Comparison of ENCODE assay signal across 21 cellular contexts in genomic region chr4:98969813-98970212, GRCh38. TPM values are rescaled to one million over a fixed set of nuclear protein-coding genes. Genes with fewer than 3 reads are reported as not detected.
A peak's percentile ranks its signal among the peaks of the same experiment; 100 is the strongest.
DNase-seq lines count a peak whose midpoint lies in the region; ATAC-seq and TF ChIP-seq lines count a peak whose summit lies in the region.
"Had no signal": no experiment of that assay in that cellular context is flagged by ENCODE, and none has a peak within 500 bp of the region (broad histone marks: within the 10 kb centered on the region; RNA-seq: fewer than 3 reads in every experiment).

No MANE protein-coding gene starts in this region.

- no TSS peak for BruUV-seq in A673 (replicated peaks; lab: Mats Ljungman, UMichigan)

- H3K4me3 ChIP-seq in A673 (ENCODE audit: low read depth, low read length, poor library complexity, severe bottlenecking) (no peak overlapping the region), neuron (ENCODE audit: low read length) (no peak overlapping the region), heart left ventricle (no peak overlapping the region)
- H3K4me3 ChIP-seq: SJSA1 had no signal

- CTCF ChIA-PET in A673 (lab: Charles Lee), result no interaction called here

- H3K27me3 ChIP-seq in A673 (replicated peaks; ENCODE audit: insufficient read depth, low read depth, low read length, poor library complexity) (no peaks in the 10 kb centered on the region), neuron (ENCODE audit: insufficient read depth, low read length) (no peaks in the 10 kb centered on the region), heart left ventricle (peaks cover 0 to 6% (median 0%) of the 10 kb centered on the region in 9 donors)
- H3K27me3 ChIP-seq: SJSA1 had no signal

- H3K9me3 ChIP-seq in A673 (ENCODE audit: low read depth, low read length, poor library complexity, severe bottlenecking) (no peaks in the 10 kb centered on the region), neuron (ENCODE audit: low read length) (no peaks in the 10 kb centered on the region), heart left ventricle (no peaks in the 10 kb centered on the region)
- H3K9me3 ChIP-seq: SJSA1 had no signal

- POLR2A ChIA-PET in A673 (lab: Charles Lee; ENCODE audit: low non-redundant PET), result no interaction called here

- 78 to 86% (median 85%) methylated on average over 1 of the region's 1 CpG for WGBS in heart left ventricle, 4 donors

- intact Hi-C loops in A673 (cut with micrococcal nuclease; ENCODE audit: unreplicated experiment) (no loop called here), heart left ventricle (cut with DNase I) (no loop called here)

- H3K36me3 ChIP-seq in A673 (ENCODE audit: insufficient read depth, low read length, poor library complexity, severe bottlenecking) (no peaks in the 10 kb centered on the region), neuron (ENCODE audit: insufficient read depth, low read length) (no peaks in the 10 kb centered on the region), heart left ventricle (no peaks in the 10 kb centered on the region)
- H3K36me3 ChIP-seq: SJSA1 had no signal

- H3K27ac ChIP-seq in A673 (ENCODE audit: low read depth, low read length, poor library complexity, severe bottlenecking), result peak overlapping the region; percentile 60
- no peak overlapping the region for H3K27ac ChIP-seq in heart left ventricle
- H3K27ac ChIP-seq: C4-2B, KMS-11, SJSA1 had no signal

- DNase-seq in A673 (ENCODE audit: low spot score), result no peak
- peak; percentile 30 for DNase-seq in NAMALWA (ENCODE audit: low spot score)
- DNase-seq in amniotic epithelial cell (ENCODE audit: low read depth), result peak; percentile 17
- no peak for DNase-seq in hepatic stellate cell (ENCODE audit: low spot score)
- DNase-seq in heart left ventricle, result no peak
- DNase-seq in NCI-H226, result no peak
- DNase-seq in dedifferentiated amniotic fluid mesenchymal stem cell (ENCODE audit: extremely low spot score), result no peak
- DNase-seq: 8988T; Calu3; CD8-positive, alpha-beta memory T cell; DMS153; H7; NCI-H1105 treated with DMSO at 0.1 percent for 48 hours; NCI-H2029 treated with DMSO at 0.1 percent for 48 hours; NCI-H524 treated with DMSO at 0.1 percent for 48 hours; NCI-H82 had no signal

- H2AFZ ChIP-seq in neuron (ENCODE audit: low read depth, low read length), result peak overlapping the region; percentile 90

- no peak for ATAC-seq in heart left ventricle
- ATAC-seq: Right ventricle myocardium inferior had no signal

- TF ChIP-seq CTCF in A673 (conservative IDR thresholded peaks at IDR 0.05; ENCODE audit: low read depth, low read length) (no peak), heart left ventricle (IDR thresholded peaks at IDR 0.05) (no peak)

- H3K4me1 ChIP-seq in A673 (ENCODE audit: insufficient read depth, low read length, poor library complexity, severe bottlenecking) (peaks cover 15% of the 10 kb centered on the region), neuron (ENCODE audit: insufficient read depth, low read length) (peaks cover 10% of the 10 kb centered on the region), heart left ventricle (no peaks in the 10 kb centered on the region)
- H3K4me1 ChIP-seq: SJSA1 had no signal

- TF ChIP-seq POLR2A in heart left ventricle (IDR thresholded peaks at IDR 0.05), result no peak

RNA-seq across cellular contexts. Expression of gene METAP1, which starts 25.7 kb away (rescaled TPM):
- 72.2 and 81.3 TPM in 2 replicates for total RNA-seq in A673 (2021)
- total RNA-seq in heart left ventricle, result 10 to 100 TPM; 51.8 to 71.4 (median 63.6) TPM
- polyA plus RNA-seq in heart left ventricle, result 10 to 100 TPM; 36.9 to 69.7 TPM

RNA-seq across cellular contexts. Expression of gene EIF4E, which starts 40.9 kb away (rescaled TPM):
- total RNA-seq in A673 (2021) (154 and 179 TPM in 2 replicates), heart left ventricle (10 to 100 TPM; 49.3 to 93.2 (median 62.2) TPM)
- polyA plus RNA-seq in heart left ventricle, result 10 to 100 TPM in 1 of 2 donors, 1 to 10 TPM in 1; 8.3 to 80.3 TPM

Comparison
In these comparisons a context has a peak if more than half of its experiments do, and no peak if none do; other contexts are left out.
1. DNase-seq: peak in NAMALWA (single experiment) and amniotic epithelial cell (single experiment); none in A673 (single experiment), hepatic stellate cell (single experiment), heart left ventricle (0 of 5), NCI-H226 (single experiment) and dedifferentiated amniotic fluid mesenchymal stem cell (single experiment).